1 cellular context compared by ENCODE assay signal in genomic region chr11:61890536-61891330, GRCh38.
A peak's percentile ranks its signal among the peaks of the same experiment; 100 is the strongest.
TF ChIP-seq lines count a peak whose summit lies in the region.

No MANE protein-coding gene starts in this region.

TF ChIP-seq in HCT116, 20 proteins besides CTCF, POLR2A, EP300 and RAD21 (continued from another document):
- TF ChIP-seq ZBTB33 (IDR thresholded peaks at IDR 0.05; ENCODE audit: extremely low read depth, insufficient replicate concordance, low read length) (no peak), SP1 (IDR thresholded peaks at IDR 0.05; ENCODE audit: low read depth) (no peak), EZH2phosphoT487 (IDR thresholded peaks at IDR 0.05; ENCODE audit: borderline replicate concordance) (no peak), MAX (IDR thresholded peaks at IDR 0.05) (peak; percentile 80), EGR1 (IDR thresholded peaks at IDR 0.05; ENCODE audit: low read depth) (peak; percentile 62)
